10 cellular contexts compared by ENCODE assay signal in the genomic region with DNA sequence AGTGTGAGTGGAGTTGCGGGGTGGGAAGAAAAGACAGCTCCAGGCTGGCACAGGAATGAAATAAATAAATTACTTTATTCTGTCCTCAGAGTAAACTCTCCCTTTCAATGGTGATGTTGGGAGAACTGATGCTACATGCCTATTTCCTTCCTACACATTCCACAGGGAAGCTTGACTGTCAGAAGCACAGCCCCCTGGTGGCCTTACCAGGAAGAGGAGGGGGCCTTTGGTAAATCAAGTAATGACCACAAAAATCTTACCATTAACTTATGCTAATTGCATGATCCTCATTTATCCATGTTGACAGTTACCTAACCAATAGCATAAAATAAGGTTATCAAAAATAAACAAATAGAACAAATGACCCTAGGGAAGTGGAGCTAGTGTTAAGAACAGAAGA.
A peak's percentile ranks its signal among the peaks of the same experiment; 100 is the strongest.
DNase-seq lines count a peak whose midpoint lies in the region; ATAC-seq and TF ChIP-seq lines count a peak whose summit lies in the region.
"Had no signal": no experiment of that assay in that cellular context is flagged by ENCODE, and none has a peak within 500 bp of the region (broad histone marks: within the 10 kb centered on the region; RNA-seq: fewer than 3 reads in every experiment).

No MANE protein-coding gene starts in this region.

- in situ Hi-C loops in GM13976 (cut with MboI; ENCODE audit: low sequenced_read_pairs, unreplicated experiment): no loop called here

- BruUV-seq in PC-9 (replicated peaks; lab: Mats Ljungman, UMichigan): no TSS peak

- H4K20me1 ChIP-seq in PC-9 (ENCODE audit: insufficient read depth): no peaks in the 10 kb centered on the region

- no peak overlapping the region for H2AFZ ChIP-seq in PC-9

- ATAC-seq in HG03432 (IDR thresholded peaks at IDR 0.05; ENCODE audit: unreplicated experiment) (no peak), HG03280 (IDR thresholded peaks at IDR 0.05; ENCODE audit: unreplicated experiment) (no peak)
- ATAC-seq: sciatic nerve had no signal

- peaks cover 18% of the 10 kb centered on the region for H3K4me1 ChIP-seq in PC-9 (replicated peaks; ENCODE audit: insufficient read depth)

- H3K4me3 ChIP-seq in GM06990 (replicated peaks; ENCODE audit: low read depth, low read length) (no peak overlapping the region), PC-9 (no peak overlapping the region), foreskin fibroblast (ENCODE audit: low read depth in 1 of 2, low read length in 2 of 2) (no peak overlapping the region)

- TF ChIP-seq CTCF in GM06990 (IDR thresholded peaks at IDR 0.05; ENCODE audit: insufficient read depth, low read length, poor library complexity, severe bottlenecking) (peak; percentile 37), PC-9 (conservative IDR thresholded peaks at IDR 0.05) (peak; percentile 46; the same call in 1 of the 2 replicates), foreskin fibroblast (IDR thresholded peaks at IDR 0.05; ENCODE audit: low read depth, low read length) (peak; percentile 27), GM13976 (IDR thresholded peaks at IDR 0.05; ENCODE audit: borderline replicate concordance, control extremely low read depth, extremely low read depth, insufficient read depth, missing control alignments) (no peak)

- H3K4me2 ChIP-seq in PC-9: no peak overlapping the region

- H3K27ac ChIP-seq in PC-9: no peak overlapping the region

- H3F3A ChIP-seq in PC-9 (ENCODE audit: insufficient read depth, low read depth): no peaks in the 10 kb centered on the region

- DNase-seq in 8988T: peak; percentile 3
- no peak for DNase-seq in GM06990 (ENCODE audit: extremely low read depth, insufficient read length)
- no peak for DNase-seq in PC-9
- DNase-seq in foreskin fibroblast: no peak
- no peak for DNase-seq in NCI-H446 treated with DMSO at 0.1 percent for 48 hours (lab: John Stamatoyannopoulos, UW)
- DNase-seq in GM13976 (ENCODE audit: low spot score): no peak
- DNase-seq: effector CD4-positive, alpha-beta T cell had no signal

- no peaks in the 10 kb centered on the region for H3K9me3 ChIP-seq in PC-9 (ENCODE audit: insufficient read depth, low read depth)

- H3K36me3 ChIP-seq in GM06990 (ENCODE audit: control insufficient read depth, insufficient read depth, low read length) (no peaks in the 10 kb centered on the region), PC-9 (ENCODE audit: low read depth) (no peaks in the 10 kb centered on the region)

- H3K27me3 ChIP-seq in GM06990 (replicated peaks; ENCODE audit: control insufficient read depth, insufficient read depth, low read length): no peaks in the 10 kb centered on the region
- H3K27me3 ChIP-seq in PC-9 (ENCODE audit: insufficient read depth, low read depth): no peaks in the 10 kb centered on the region

- POLR2A ChIA-PET in PC-9 (lab: Charles Lee; ENCODE audit: unreplicated experiment): no interaction called here

- CTCF ChIA-PET in PC-9 (lab: Charles Lee): no interaction called here

- intact Hi-C loops in PC-9 (cut with micrococcal nuclease; ENCODE audit: unreplicated experiment): loop anchor here (10.0 kb wide), 1 partner anchor 226 kb away; no protein-coding TSS in a partner anchor

- H3K9me2 ChIP-seq in PC-9 (ENCODE audit: insufficient read depth): no peaks in the 10 kb centered on the region; the same call in 1 of the 2 replicates

- H3K79me2 ChIP-seq in PC-9 (ENCODE audit: low read depth): no peaks in the 10 kb centered on the region
